In genomic region chr20:61532736-61533135, GRCh38 we compare ENCODE assay signal across 23 cellular contexts.
DNase-seq lines count a peak whose midpoint lies in the region; ATAC-seq, FAIRE-seq and TF ChIP-seq lines count a peak whose summit lies in the region.
"Had no signal": no experiment of that assay in that cellular context is flagged by ENCODE, and none has a peak within 500 bp of the region (broad histone marks: within the 10 kb centered on the region; RNA-seq: fewer than 3 reads in every experiment).

No MANE protein-coding gene starts in this region.

- H3K4me3 ChIP-seq in kidney (ENCODE audit: low read length in 2 of 2), result no peak overlapping the region
- H3K4me3 ChIP-seq: A549; BLaER1 treated with 17β-estradiol and CSF1 and Interleukin-3, amounts not matched to agents 10 nM and 100 nM had no signal

- no peak overlapping the region for H3K27ac Mint-ChIP-seq in chondrocyte (ENCODE audit: unreplicated experiment)
- H3K27ac Mint-ChIP-seq in stimulated activated naive B cell treated with anti-CD40 and anti-IgM and Interleukin-4, amounts not matched to agents 10 μg/mL and 1 μg/mL and 100 μg/mL, for 72 hours, result peak overlapping the region; percentile 75
- H3K27ac Mint-ChIP-seq: B cell; CD4-positive, alpha-beta T cell; CD8-positive, alpha-beta T cell had no signal

- intact Hi-C loops in kidney (cut with DNase I), result no loop called here

- no peaks in the 10 kb centered on the region for H3K4me1 ChIP-seq in kidney (ENCODE audit: control insufficient read depth in 1 of 2, insufficient read depth in 1 of 2, low read depth in 1 of 2, low read length in 2 of 2)
- H3K4me1 ChIP-seq: A549, Caco-2 had no signal

- POLR2A ChIA-PET in RWPE1 (lab: Yijun Ruan, JAX; ENCODE audit: low non-redundant PET), result no interaction called here
- POLR2A ChIA-PET in GM10248 (lab: Yijun Ruan, JAX), result no interaction called here

- CTCF ChIA-PET in RWPE1 (lab: Yijun Ruan, JAX) (no interaction called here), GM10248 (lab: Yijun Ruan, JAX) (no interaction called here)

- H3K9ac ChIP-seq in kidney (ENCODE audit: low read length in 2 of 2), result no peak overlapping the region
- H3K9ac ChIP-seq: BLaER1 treated with 17β-estradiol and CSF1 and Interleukin-3, amounts not matched to agents 10 nM and 100 nM had no signal

- H3K9me3 ChIP-seq in kidney (ENCODE audit: control insufficient read depth in 1 of 2, low read length in 2 of 2), result no peaks in the 10 kb centered on the region
- H3K9me3 ChIP-seq: A549; BLaER1 treated with 17β-estradiol and CSF1 and Interleukin-3, amounts not matched to agents 10 nM and 100 nM; Caco-2 had no signal

- H3K4me1 Mint-ChIP-seq in chondrocyte (ENCODE audit: low read depth), result no peaks in the 10 kb centered on the region
- H3K4me1 Mint-ChIP-seq in stimulated activated naive B cell treated with anti-CD40 and anti-IgM and Interleukin-4, amounts not matched to agents 10 μg/mL and 1 μg/mL and 100 μg/mL, for 72 hours, result no peaks in the 10 kb centered on the region
- H3K4me1 Mint-ChIP-seq: B cell had no signal

- TF ChIP-seq CTCF in RWPE1 (conservative IDR thresholded peaks at IDR 0.05; ENCODE audit: low read depth) (no peak), chondrocyte (IDR thresholded peaks at IDR 0.05) (no peak), kidney (IDR thresholded peaks at IDR 0.05; ENCODE audit: borderline replicate concordance, extremely low read depth, insufficient read depth) (no peak), GM10248 (IDR thresholded peaks at IDR 0.05; ENCODE audit: control extremely low read depth, extremely low read depth, low read depth, missing control alignments) (no peak)

- DNase-seq in RWPE1 (ENCODE audit: low spot score), result no peak
- peak; percentile 46 for DNase-seq in chondrocyte (ENCODE audit: low spot score)
- peak; percentile 20 for DNase-seq in kidney
- no peak for DNase-seq in stimulated activated naive B cell treated with anti-CD40 and anti-IgM and Interleukin-4, amounts not matched to agents 10 μg/mL and 1 μg/mL and 100 μg/mL, for 72 hours
- no peak for DNase-seq in GM10248 (ENCODE audit: extremely low spot score)
- DNase-seq in DMS79 treated with DMSO at 0.1 percent for 48 hours (lab: John Stamatoyannopoulos, UW), result no peak
- DNase-seq in stimulated activated CD4-positive, alpha-beta T cell treated with anti-CD3 and anti-CD28 coated beads, Interleukin-15, amount 100 ng/mL, for 24 hours, result no peak
- DNase-seq: AML-193; Caco-2; Calu3; CD4-positive, alpha-beta T cell; CD8-positive, alpha-beta T cell; DND-41; EL; GDM1 had no signal

- ATAC-seq in stimulated activated naive B cell treated with anti-CD40 and anti-IgM and Interleukin-4, amounts not matched to agents 10 μg/mL and 1 μg/mL and 100 μg/mL, for 72 hours (replicated peaks), result no peak
- ATAC-seq: A549; CD8-positive, alpha-beta T cell had no signal

- no peaks in the 10 kb centered on the region for H3K36me3 Mint-ChIP-seq in chondrocyte (ENCODE audit: low read depth)
- H3K36me3 Mint-ChIP-seq in stimulated activated naive B cell treated with anti-CD40 and anti-IgM and Interleukin-4, amounts not matched to agents 10 μg/mL and 1 μg/mL and 100 μg/mL, for 72 hours, result no peaks in the 10 kb centered on the region
- H3K36me3 Mint-ChIP-seq: CD8-positive, alpha-beta T cell had no signal

- no peak for FAIRE-seq in kidney (lab: Jason Lieb, UNC)
- FAIRE-seq: A549, D721Med, GM12891, GM19239 had no signal

- H3K9me3 Mint-ChIP-seq in chondrocyte (ENCODE audit: low read depth), result no peaks in the 10 kb centered on the region
- H3K9me3 Mint-ChIP-seq in stimulated activated naive B cell treated with anti-CD40 and anti-IgM and Interleukin-4, amounts not matched to agents 10 μg/mL and 1 μg/mL and 100 μg/mL, for 72 hours, result peaks cover 0 to 2% of the 10 kb centered on the region in 2 donors
- H3K9me3 Mint-ChIP-seq: CD4-positive, alpha-beta T cell; CD8-positive, alpha-beta T cell had no signal

- H3K4me3 Mint-ChIP-seq in chondrocyte (ENCODE audit: unreplicated experiment), result no peak overlapping the region
- no peak overlapping the region for H3K4me3 Mint-ChIP-seq in stimulated activated naive B cell treated with anti-CD40 and anti-IgM and Interleukin-4, amounts not matched to agents 10 μg/mL and 1 μg/mL and 100 μg/mL, for 72 hours
- H3K4me3 Mint-ChIP-seq: B cell; CD4-positive, alpha-beta T cell; CD8-positive, alpha-beta T cell had no signal

- H3K36me3 ChIP-seq in kidney (ENCODE audit: control insufficient read depth in 1 of 2, insufficient read depth in 2 of 2, low read length in 2 of 2), result no peaks in the 10 kb centered on the region
- H3K36me3 ChIP-seq: BLaER1 treated with 17β-estradiol and CSF1 and Interleukin-3, amounts not matched to agents 10 nM and 100 nM had no signal

- H3K27me3 Mint-ChIP-seq in chondrocyte (ENCODE audit: low read depth), result peaks cover 4% of the 10 kb centered on the region
- peaks cover 0 to 7% of the 10 kb centered on the region in 2 donors for H3K27me3 Mint-ChIP-seq in stimulated activated naive B cell treated with anti-CD40 and anti-IgM and Interleukin-4, amounts not matched to agents 10 μg/mL and 1 μg/mL and 100 μg/mL, for 72 hours
- H3K27me3 Mint-ChIP-seq: B cell; CD4-positive, alpha-beta T cell had no signal

- peak overlapping the region; percentile 2; the same call in 1 of the 2 replicates for H3K27ac ChIP-seq in RWPE1
- H3K27ac ChIP-seq in kidney (ENCODE audit: low read depth in 2 of 2, low read length in 2 of 2), result no peak overlapping the region
- H3K27ac ChIP-seq: 22Rv1; A549; BLaER1 treated with 17β-estradiol and CSF1 and Interleukin-3, amounts not matched to agents 10 nM and 100 nM; C4-2B had no signal

Comparison
In these comparisons a context has a peak if more than half of its experiments do, and no peak if none do; other contexts are left out.
1. DNase-seq: peak in chondrocyte (single experiment) and kidney (single experiment); none in RWPE1 (single experiment), stimulated activated naive B cell treated with anti-CD40 and anti-IgM and Interleukin-4, amounts not matched to agents 10 μg/mL and 1 μg/mL and 100 μg/mL, for 72 hours (single experiment), GM10248 (single experiment), DMS79 treated with DMSO at 0.1 percent for 48 hours (single experiment) and stimulated activated CD4-positive, alpha-beta T cell treated with anti-CD3 and anti-CD28 coated beads, Interleukin-15, amount 100 ng/mL, for 24 hours (single experiment).